Comparison of ENCODE assay signal across 18 cellular contexts in genomic region chr7:47211467-47212121, GRCh38.
A peak's percentile ranks its signal among the peaks of the same experiment; 100 is the strongest.
DNase-seq lines count a peak whose midpoint lies in the region; ATAC-seq and TF ChIP-seq lines count a peak whose summit lies in the region.
"Had no signal": no experiment of that assay in that cellular context is flagged by ENCODE, and none has a peak within 500 bp of the region (broad histone marks: within the 10 kb centered on the region; RNA-seq: fewer than 3 reads in every experiment).

No MANE protein-coding gene starts in this region.

- peak overlapping the region in 2 of 3 experiments; percentile 54 to 57 for H3K27ac Mint-ChIP-seq in nephron
- H3K27ac Mint-ChIP-seq: activated CD4-positive, alpha-beta memory T cell treated with anti-CD3 and anti-CD28 coated beads, Interleukin-2, amount 10 ng/mL, durations not matched to agents 7 days and 5 days; activated naive CD8-positive, alpha-beta T cell; natural killer cell treated with Interleukin-12 subunit alpha and Interleukin-12 subunit beta and Interleukin-15 and Interleukin-18, amount 100 ng/mL, for 72 hours had no signal

- intact Hi-C loops in stomach (cut with DNase I; ENCODE audit: low total_unique reads): no loop called here

- H3K9me3 ChIP-seq in stomach: peaks cover 0 to 6% (median 0%) of the 10 kb centered on the region in 4 donors
- H3K9me3 ChIP-seq in MG63: no peaks in the 10 kb centered on the region
- H3K9me3 ChIP-seq: Peyer's patch had no signal

- peak; percentile 22 for DNase-seq in RPMI7951 (ENCODE audit: low read depth)
- no peak for DNase-seq in stomach
- DNase-seq in MG63: no peak
- no peak for DNase-seq in stimulated activated CD4-positive, alpha-beta T cell treated with anti-CD3 and anti-CD28 coated beads, Interleukin-1b, Interleukin-23, amount 100 ng/mL, for 48 hours
- DNase-seq: activated CD4-positive, alpha-beta memory T cell treated with anti-CD3 and anti-CD28 coated beads, Interleukin-2, amount 10 ng/mL, durations not matched to agents 7 days and 5 days; activated T-cell treated with anti-CD3 and anti-CD28 coated beads, Interleukin-2, amount 50 U/mL, for 48 hours; NCI-H1930; NCI-H69; Peyer's patch; stimulated activated naive CD8-positive, alpha-beta T cell treated with anti-CD3 and anti-CD28 coated beads, Interleukin-15, amount 100 ng/mL, for 72 hours had no signal

- peaks cover 29% of the 10 kb centered on the region for H3K4me1 Mint-ChIP-seq in nephron
- H3K4me1 Mint-ChIP-seq: activated CD4-positive, alpha-beta memory T cell treated with anti-CD3 and anti-CD28 coated beads, Interleukin-2, amount 10 ng/mL, durations not matched to agents 7 days and 5 days; brain; stimulated activated naive CD8-positive, alpha-beta T cell treated with anti-CD3 and anti-CD28 coated beads, Interleukin-15, amount 100 ng/mL, for 72 hours had no signal

- no peaks in the 10 kb centered on the region for H3K36me3 Mint-ChIP-seq in nephron (ENCODE audit: low read depth)
- H3K36me3 Mint-ChIP-seq: activated naive CD8-positive, alpha-beta T cell; brain; natural killer cell treated with Interleukin-12 subunit alpha and Interleukin-12 subunit beta and Interleukin-15 and Interleukin-18, amount 100 ng/mL, for 72 hours had no signal

- H3K36me3 ChIP-seq in stomach: no peaks in the 10 kb centered on the region
- H3K36me3 ChIP-seq in MG63: no peaks in the 10 kb centered on the region
- H3K36me3 ChIP-seq: Peyer's patch had no signal

- peaks cover 5% of the 10 kb centered on the region for H3K9me3 Mint-ChIP-seq in nephron
- H3K9me3 Mint-ChIP-seq: activated CD4-positive, alpha-beta memory T cell treated with anti-CD3 and anti-CD28 coated beads, Interleukin-2, amount 10 ng/mL, durations not matched to agents 7 days and 5 days had no signal

- peaks cover 0 to 7% (median 0%) of the 10 kb centered on the region in 4 donors for H3K4me1 ChIP-seq in stomach

- no peak overlapping the region for H3K27ac ChIP-seq in stomach
- H3K27ac ChIP-seq: epithelial cell of prostate, Peyer's patch had no signal

- no peak overlapping the region for H3K4me3 Mint-ChIP-seq in nephron
- H3K4me3 Mint-ChIP-seq: activated CD4-positive, alpha-beta memory T cell treated with anti-CD3 and anti-CD28 coated beads, Interleukin-2, amount 10 ng/mL, durations not matched to agents 7 days and 5 days; activated naive CD8-positive, alpha-beta T cell; brain; natural killer cell treated with Interleukin-12 subunit alpha and Interleukin-12 subunit beta and Interleukin-15 and Interleukin-18, amount 100 ng/mL, for 72 hours; stimulated activated naive CD8-positive, alpha-beta T cell treated with anti-CD3 and anti-CD28 coated beads, Interleukin-15, amount 100 ng/mL, for 72 hours had no signal

- 30 to 39% (median 33%) methylated on average over 5 of the region's 5 CpGs for WGBS in stomach, 5 donors

- ATAC-seq in GM18511 (IDR thresholded peaks at IDR 0.05; ENCODE audit: unreplicated experiment) (peak; percentile 91), HG02678 (IDR thresholded peaks at IDR 0.05; ENCODE audit: unreplicated experiment) (peak; percentile 74), GM21528 (IDR thresholded peaks at IDR 0.05; ENCODE audit: low FRiP score, unreplicated experiment) (no peak)
- ATAC-seq: natural killer cell treated with Interleukin-12 subunit alpha and Interleukin-12 subunit beta and Interleukin-15 and Interleukin-18, amount 100 ng/mL, for 72 hours; stimulated activated naive CD8-positive, alpha-beta T cell treated with anti-CD3 and anti-CD28 coated beads, Interleukin-15, amount 100 ng/mL, for 72 hours had no signal

- no peaks in the 10 kb centered on the region for H3K27me3 ChIP-seq in stomach
- H3K27me3 ChIP-seq in MG63: no peaks in the 10 kb centered on the region
- H3K27me3 ChIP-seq: Peyer's patch had no signal

- TF ChIP-seq POLR2A in stomach (IDR thresholded peaks at IDR 0.05): no peak

- TF ChIP-seq EP300 in stomach (IDR thresholded peaks at IDR 0.05): no peak

- H3K4me3 ChIP-seq in stomach (no peak overlapping the region), MG63 (no peak overlapping the region)
- H3K4me3 ChIP-seq: Peyer's patch had no signal

- no peak for TF ChIP-seq CTCF in nephron (IDR thresholded peaks at IDR 0.05; ENCODE audit: unreplicated experiment in 3 of 3)
- no peak for TF ChIP-seq CTCF in stomach (IDR thresholded peaks at IDR 0.05)

- peaks cover 8% of the 10 kb centered on the region for H3K27me3 Mint-ChIP-seq in nephron (ENCODE audit: low read depth)
- H3K27me3 Mint-ChIP-seq: activated CD4-positive, alpha-beta memory T cell treated with anti-CD3 and anti-CD28 coated beads, Interleukin-2, amount 10 ng/mL, durations not matched to agents 7 days and 5 days had no signal
